ENCODE assay signal across 9 cellular contexts in the genomic region with DNA sequence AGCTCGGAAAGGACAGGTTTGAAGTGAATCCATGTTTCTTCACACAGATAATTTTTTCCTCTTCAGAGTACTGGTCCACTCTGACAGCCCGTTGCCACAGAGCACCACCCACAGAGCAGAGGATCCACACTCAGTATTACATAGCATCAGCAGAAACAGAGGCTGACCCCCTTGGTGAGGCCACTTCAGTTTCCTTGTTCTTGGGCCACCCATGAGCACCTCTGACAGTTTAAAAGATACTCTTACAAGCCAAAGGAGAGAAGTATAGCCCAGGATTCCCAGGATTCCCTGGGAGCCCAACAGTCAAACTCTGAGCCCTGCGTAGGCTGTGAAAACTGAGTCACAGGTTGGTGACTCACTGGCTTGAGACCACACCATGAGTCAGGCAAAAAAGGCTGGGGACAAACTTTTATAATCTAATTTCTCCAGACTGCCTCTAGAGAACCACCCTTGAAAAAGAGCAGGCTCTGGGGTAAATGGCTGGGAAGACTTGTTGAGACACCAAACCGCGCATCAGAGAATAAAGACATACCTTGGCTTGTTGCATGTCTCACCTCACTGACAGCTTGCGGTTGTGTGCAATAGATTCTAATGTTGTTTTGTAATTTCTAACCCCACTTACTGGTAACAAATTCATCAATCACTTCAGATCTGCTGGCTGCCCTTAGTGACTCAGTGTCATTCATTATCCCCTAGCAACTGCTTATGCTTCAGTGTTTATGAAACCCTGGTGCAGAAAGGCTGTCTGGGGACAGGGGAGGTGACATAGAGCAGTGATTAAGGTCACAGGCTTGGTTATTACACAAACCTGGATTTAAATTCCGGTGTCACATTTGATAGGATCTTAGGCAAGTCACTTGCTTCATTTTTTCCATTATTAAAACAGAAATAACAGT. TPM values are rescaled to one million over a fixed set of nuclear protein-coding genes. Genes with fewer than 3 reads are reported as not detected.
DNase-seq lines count a peak whose midpoint lies in the region; ATAC-seq and TF ChIP-seq lines count a peak whose summit lies in the region.
"Had no signal": no experiment of that assay in that cellular context is flagged by ENCODE, and none has a peak within 500 bp of the region (broad histone marks: within the 10 kb centered on the region; RNA-seq: fewer than 3 reads in every experiment).

No MANE protein-coding gene starts in this region.

- no peaks in the 10 kb centered on the region for H3K27me3 ChIP-seq in colonic mucosa
- no peaks in the 10 kb centered on the region for H3K27me3 ChIP-seq in neural cell (ENCODE audit: insufficient read depth, low read depth, low read length)
- H3K27me3 ChIP-seq in uterus: no peaks in the 10 kb centered on the region

- H3K9ac ChIP-seq in colonic mucosa (ENCODE audit: low read depth in 2 of 2, low read length in 2 of 2) (no peak overlapping the region), neural cell (ENCODE audit: low read length) (no peak overlapping the region)

- H3K27ac ChIP-seq in colonic mucosa (no peak overlapping the region), neural cell (ENCODE audit: low read length) (no peak overlapping the region), uterus (peak overlapping the region; percentile 34 to 80)

- peak; percentile 56 for DNase-seq in activated naive CD4-positive, alpha-beta T cell treated with Interleukin-2 at 50 U/mL for 16 hours
- no peak for DNase-seq in activated naive CD4-positive, alpha-beta T cell treated with anti-CD3 and anti-CD28 coated beads, Interleukin-2, amount 10 ng/mL, durations not matched to agents 7 days and 5 days
- DNase-seq in RKO (ENCODE audit: low spot score): peak; percentile 96
- DNase-seq in colonic mucosa: peak; percentile 27
- DNase-seq in uterus: peak; percentile 45 to 56
- DNase-seq: activated naive CD8-positive, alpha-beta T cell treated with anti-CD3 and anti-CD28 coated beads, Interleukin-2, amount 10 ng/mL, durations not matched to agents 7 days and 5 days had no signal

- H3K27me3 Mint-ChIP-seq in activated naive CD4-positive, alpha-beta T cell treated with anti-CD3 and anti-CD28 coated beads, Interleukin-2, amount 10 ng/mL, durations not matched to agents 7 days and 5 days: peaks cover 6% of the 10 kb centered on the region

- no peak overlapping the region for H3K4me2 ChIP-seq in neural cell (ENCODE audit: low read length)

- H4K20me1 ChIP-seq in neural cell (ENCODE audit: insufficient read depth): no peaks in the 10 kb centered on the region

- TF ChIP-seq POLR2A in uterus (IDR thresholded peaks at IDR 0.05): no peak

- H3K4me3 ChIP-seq in colonic mucosa: no peak overlapping the region
- no peak overlapping the region for H3K4me3 ChIP-seq in neural cell (ENCODE audit: low read length)
- H3K4me3 ChIP-seq in uterus: no peak overlapping the region

- H2AFZ ChIP-seq in neural cell (ENCODE audit: low read depth, low read length): no peak overlapping the region

- no peaks in the 10 kb centered on the region for H3K36me3 Mint-ChIP-seq in activated naive CD4-positive, alpha-beta T cell treated with anti-CD3 and anti-CD28 coated beads, Interleukin-2, amount 10 ng/mL, durations not matched to agents 7 days and 5 days
- H3K36me3 Mint-ChIP-seq: activated naive CD8-positive, alpha-beta T cell treated with anti-CD3 and anti-CD28 coated beads, Interleukin-2, amount 10 ng/mL, durations not matched to agents 7 days and 5 days had no signal

- ATAC-seq in HG03039 (IDR thresholded peaks at IDR 0.05; ENCODE audit: unreplicated experiment): no peak
- ATAC-seq in GM18909 (IDR thresholded peaks at IDR 0.05; ENCODE audit: poor library complexity, unreplicated experiment): no peak

- no peaks in the 10 kb centered on the region for H3K4me1 Mint-ChIP-seq in activated naive CD4-positive, alpha-beta T cell treated with anti-CD3 and anti-CD28 coated beads, Interleukin-2, amount 10 ng/mL, durations not matched to agents 7 days and 5 days
- H3K4me1 Mint-ChIP-seq: activated naive CD8-positive, alpha-beta T cell treated with anti-CD3 and anti-CD28 coated beads, Interleukin-2, amount 10 ng/mL, durations not matched to agents 7 days and 5 days had no signal

- no peak for TF ChIP-seq RAD21 in neural cell (conservative IDR thresholded peaks at IDR 0.05)

- H3K9me2 ChIP-seq in neural cell (ENCODE audit: insufficient read depth, low read length): no peaks in the 10 kb centered on the region

- no peaks in the 10 kb centered on the region for H3K79me2 ChIP-seq in neural cell (replicated peaks; ENCODE audit: insufficient read depth, low read length)

- H3K9me3 ChIP-seq in colonic mucosa: no peaks in the 10 kb centered on the region
- H3K9me3 ChIP-seq in neural cell (ENCODE audit: low read length): no peaks in the 10 kb centered on the region
- no peaks in the 10 kb centered on the region for H3K9me3 ChIP-seq in uterus

- H3K4me1 ChIP-seq in colonic mucosa (no peaks in the 10 kb centered on the region), uterus (peaks cover 0 to 4% of the 10 kb centered on the region in 2 donors)

- no peaks in the 10 kb centered on the region for H3K9me3 Mint-ChIP-seq in activated naive CD4-positive, alpha-beta T cell treated with anti-CD3 and anti-CD28 coated beads, Interleukin-2, amount 10 ng/mL, durations not matched to agents 7 days and 5 days
- H3K9me3 Mint-ChIP-seq: activated naive CD8-positive, alpha-beta T cell treated with anti-CD3 and anti-CD28 coated beads, Interleukin-2, amount 10 ng/mL, durations not matched to agents 7 days and 5 days had no signal

- H3K36me3 ChIP-seq in colonic mucosa (no peaks in the 10 kb centered on the region), neural cell (ENCODE audit: insufficient read depth, low read length) (no peaks in the 10 kb centered on the region), uterus (no peaks in the 10 kb centered on the region)

- no peak overlapping the region for H3K4me3 Mint-ChIP-seq in activated naive CD4-positive, alpha-beta T cell treated with anti-CD3 and anti-CD28 coated beads, Interleukin-2, amount 10 ng/mL, durations not matched to agents 7 days and 5 days
- H3K4me3 Mint-ChIP-seq: activated naive CD8-positive, alpha-beta T cell treated with anti-CD3 and anti-CD28 coated beads, Interleukin-2, amount 10 ng/mL, durations not matched to agents 7 days and 5 days had no signal

- intact Hi-C loops in colonic mucosa (cut with DNase I): no loop called here
- intact Hi-C loops in uterus (cut with DNase I; ENCODE audit: low total_unique reads): no loop called here

- H3K27ac Mint-ChIP-seq in activated naive CD4-positive, alpha-beta T cell treated with anti-CD3 and anti-CD28 coated beads, Interleukin-2, amount 10 ng/mL, durations not matched to agents 7 days and 5 days: no peak overlapping the region
- H3K27ac Mint-ChIP-seq: activated naive CD8-positive, alpha-beta T cell treated with anti-CD3 and anti-CD28 coated beads, Interleukin-2, amount 10 ng/mL, durations not matched to agents 7 days and 5 days had no signal

- H3F3A ChIP-seq in neural cell (ENCODE audit: insufficient read depth, low read length, poor library complexity, severe bottlenecking): no peaks in the 10 kb centered on the region

- TF ChIP-seq CTCF in colonic mucosa (IDR thresholded peaks at IDR 0.05) (no peak), neural cell (IDR thresholded peaks at IDR 0.05; ENCODE audit: poor library complexity, severe bottlenecking) (no peak), uterus (IDR thresholded peaks at IDR 0.05) (no peak)

- CTCF ChIA-PET in activated naive CD4-positive, alpha-beta T cell treated with anti-CD3 and anti-CD28 coated beads, Interleukin-2, amount 10 ng/mL, durations not matched to agents 7 days and 5 days (lab: Charles Lee): no interaction called here

- peak; percentile 82 for TF ChIP-seq EP300 in neural cell (conservative IDR thresholded peaks at IDR 0.05; ENCODE audit: poor library complexity, severe bottlenecking)

TF ChIP-seq in neural cell, 6 proteins besides CTCF, POLR2A, EP300 and RAD21:
- peak; percentile 88 for TF ChIP-seq POLR2AphosphoS5 (IDR thresholded peaks at IDR 0.05)
- TF ChIP-seq, protein P1, sequence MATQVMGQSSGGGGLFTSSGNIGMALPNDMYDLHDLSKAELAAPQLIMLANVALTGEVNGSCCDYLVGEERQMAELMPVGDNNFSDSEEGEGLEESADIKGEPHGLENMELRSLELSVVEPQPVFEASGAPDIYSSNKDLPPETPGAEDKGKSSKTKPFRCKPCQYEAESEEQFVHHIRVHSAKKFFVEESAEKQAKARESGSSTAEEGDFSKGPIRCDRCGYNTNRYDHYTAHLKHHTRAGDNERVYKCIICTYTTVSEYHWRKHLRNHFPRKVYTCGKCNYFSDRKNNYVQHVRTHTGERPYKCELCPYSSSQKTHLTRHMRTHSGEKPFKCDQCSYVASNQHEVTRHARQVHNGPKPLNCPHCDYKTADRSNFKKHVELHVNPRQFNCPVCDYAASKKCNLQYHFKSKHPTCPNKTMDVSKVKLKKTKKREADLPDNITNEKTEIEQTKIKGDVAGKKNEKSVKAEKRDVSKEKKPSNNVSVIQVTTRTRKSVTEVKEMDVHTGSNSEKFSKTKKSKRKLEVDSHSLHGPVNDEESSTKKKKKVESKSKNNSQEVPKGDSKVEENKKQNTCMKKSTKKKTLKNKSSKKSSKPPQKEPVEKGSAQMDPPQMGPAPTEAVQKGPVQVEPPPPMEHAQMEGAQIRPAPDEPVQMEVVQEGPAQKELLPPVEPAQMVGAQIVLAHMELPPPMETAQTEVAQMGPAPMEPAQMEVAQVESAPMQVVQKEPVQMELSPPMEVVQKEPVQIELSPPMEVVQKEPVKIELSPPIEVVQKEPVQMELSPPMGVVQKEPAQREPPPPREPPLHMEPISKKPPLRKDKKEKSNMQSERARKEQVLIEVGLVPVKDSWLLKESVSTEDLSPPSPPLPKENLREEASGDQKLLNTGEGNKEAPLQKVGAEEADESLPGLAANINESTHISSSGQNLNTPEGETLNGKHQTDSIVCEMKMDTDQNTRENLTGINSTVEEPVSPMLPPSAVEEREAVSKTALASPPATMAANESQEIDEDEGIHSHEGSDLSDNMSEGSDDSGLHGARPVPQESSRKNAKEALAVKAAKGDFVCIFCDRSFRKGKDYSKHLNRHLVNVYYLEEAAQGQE (IDR thresholded peaks at IDR 0.05; ENCODE audit: borderline replicate concordance): no peak

RNA-seq across cellular contexts. Expression of a gene that starts 56.9 kb away (rescaled TPM):
- total RNA-seq in colonic mucosa (10 to 100 TPM; 45.5 to 46.4 TPM), uterus (100 to 1,000 TPM in 2 of 4 donors, 10 to 100 TPM in 2; 28.8 to 126 (median 106) TPM)
- polyA plus RNA-seq in neural cell: 2.7 and 3.6 TPM in 2 replicates
- polyA minus RNA-seq in neural cell: 4.4 and 5.0 TPM in 2 replicates

Comparison
In these comparisons a context has a peak if more than half of its experiments do, and no peak if none do; other contexts are left out.
1. H3K27ac ChIP-seq: peak in uterus (2 of 2); none in colonic mucosa (single experiment) and neural cell (single experiment).